ENCODE assay signal across 20 cellular contexts in genomic region chr9:88372103-88372694, GRCh38. TPM values are rescaled to one million over a fixed set of nuclear protein-coding genes. Genes with fewer than 3 reads are reported as not detected.
DNase-seq lines count a peak whose midpoint lies in the region; ATAC-seq and TF ChIP-seq lines count a peak whose summit lies in the region.
"Had no signal": no experiment of that assay in that cellular context is flagged by ENCODE, and none has a peak within 500 bp of the region (broad histone marks: within the 10 kb centered on the region; RNA-seq: fewer than 3 reads in every experiment).

No MANE protein-coding gene starts in this region.

- H3K79me2 ChIP-seq in GM23338 (replicated peaks; ENCODE audit: insufficient read depth) (no peaks in the 10 kb centered on the region), PC-3 (ENCODE audit: low read length) (no peaks in the 10 kb centered on the region), osteoblast (ENCODE audit: insufficient read depth, low read length) (no peaks in the 10 kb centered on the region)

- peaks cover 15% of the 10 kb centered on the region for H3K36me3 Mint-ChIP-seq in GM23338 (ENCODE audit: low read depth)

- no peak overlapping the region for H3K4me3 Mint-ChIP-seq in GM23338
- H3K4me3 Mint-ChIP-seq: CD4-positive, alpha-beta memory T cell had no signal

- intact Hi-C loops in PC-3 (cut with micrococcal nuclease) (no loop called here), posterior cingulate gyrus (cut with DNase I) (no loop called here)

- no peak overlapping the region for H3K27ac Mint-ChIP-seq in GM23338
- H3K27ac Mint-ChIP-seq: CD4-positive, alpha-beta memory T cell had no signal

- POLR2A ChIA-PET in PC-3 (lab: Charles Lee; ENCODE audit: unreplicated experiment), result no interaction called here

- H3K27me3 ChIP-seq in GM23338 (ENCODE audit: insufficient read depth), result no peaks in the 10 kb centered on the region
- no peaks in the 10 kb centered on the region for H3K27me3 ChIP-seq in PC-3 (ENCODE audit: low read length)
- no peaks in the 10 kb centered on the region for H3K27me3 ChIP-seq in foreskin keratinocyte
- no peaks in the 10 kb centered on the region for H3K27me3 ChIP-seq in osteoblast (ENCODE audit: insufficient read depth, low read length)
- H3K27me3 ChIP-seq: BE2C, MG63, Peyer's patch had no signal

- no peak for ATAC-seq in GM23338
- peak; percentile 37; the same call in 1 of the 2 replicates for ATAC-seq in PC-3
- ATAC-seq in foreskin keratinocyte, result peak; percentile 42
- ATAC-seq in GM21786 (IDR thresholded peaks at IDR 0.05; ENCODE audit: unreplicated experiment), result no peak
- ATAC-seq: K562 had no signal

- DNase-seq in GM23338 (ENCODE audit: low spot score), result no peak
- DNase-seq in PC-3, result peak; percentile 35
- peak in 1 of 2 donors; percentile 41 for DNase-seq in foreskin keratinocyte
- no peak for DNase-seq in osteoblast (ENCODE audit: insufficient read length, low spot score, missing footprints)
- no peak for DNase-seq in GM20000 (ENCODE audit: low spot score)
- DNase-seq in posterior cingulate gyrus, result no peak
- DNase-seq: BE2C; CD4-positive, alpha-beta memory T cell; DMS79 treated with DMSO at 0.1 percent for 48 hours; HCEC 1CT; MG63; NCI-H1105; NCI-H1694 treated with DMSO at 0.1 percent for 48 hours; NCI-H446 treated with DMSO at 0.1 percent for 48 hours; NCI-H774; Peyer's patch; SHP77 treated with DMSO at 0.1 percent for 48 hours had no signal

- H3K9me3 Mint-ChIP-seq in GM23338, result peaks cover 35% of the 10 kb centered on the region

- H4K20me1 ChIP-seq in GM23338 (replicated peaks; ENCODE audit: insufficient read depth), result no peaks in the 10 kb centered on the region
- no peaks in the 10 kb centered on the region for H4K20me1 ChIP-seq in PC-3 (ENCODE audit: low read length)
- H4K20me1 ChIP-seq in osteoblast (ENCODE audit: insufficient read depth, low read length), result no peaks in the 10 kb centered on the region

- H3K4me2 ChIP-seq in GM23338 (no peak overlapping the region), PC-3 (ENCODE audit: low read length) (no peak overlapping the region), osteoblast (ENCODE audit: insufficient read depth, low read length) (no peak overlapping the region)

- H3K4me1 ChIP-seq in GM23338 (ENCODE audit: insufficient read depth) (0 out of 2 replicates have a peak, but pooled peaks cover 6% of the 10 kb centered on the region), PC-3 (ENCODE audit: insufficient read depth, low read length) (peaks cover 6% of the 10 kb centered on the region; the same call in 1 of the 2 replicates), foreskin keratinocyte (peaks cover 3% of the 10 kb centered on the region), osteoblast (ENCODE audit: insufficient read depth, low read length) (no peaks in the 10 kb centered on the region)
- H3K4me1 ChIP-seq: BE2C, Peyer's patch had no signal

- TF ChIP-seq CTCF in GM23338 (conservative IDR thresholded peaks at IDR 0.05; ENCODE audit: low read depth in 2 of 2), result no peak
- TF ChIP-seq CTCF in PC-3 (conservative IDR thresholded peaks at IDR 0.05; ENCODE audit: low read depth, low read length), result no peak
- TF ChIP-seq CTCF in foreskin keratinocyte (conservative IDR thresholded peaks at IDR 0.05), result no peak
- TF ChIP-seq CTCF in osteoblast (IDR thresholded peaks at IDR 0.05; ENCODE audit: extremely low read depth, low read depth, low read length), result no peak
- TF ChIP-seq CTCF in GM20000 (IDR thresholded peaks at IDR 0.05; ENCODE audit: extremely low read depth, missing control alignments), result no peak

- H3K4me1 Mint-ChIP-seq in GM23338, result peaks cover 4% of the 10 kb centered on the region; the same call in 2 of the 3 replicates
- H3K4me1 Mint-ChIP-seq: CD4-positive, alpha-beta memory T cell had no signal

- H3K27ac ChIP-seq in GM23338 (ENCODE audit: low read depth) (no peak overlapping the region), PC-3 (ENCODE audit: low read length) (no peak overlapping the region), foreskin keratinocyte (no peak overlapping the region), osteoblast (ENCODE audit: low read depth, low read length) (no peak overlapping the region)
- H3K27ac ChIP-seq: HL-60, Peyer's patch had no signal

- H3K9me2 ChIP-seq in GM23338 (ENCODE audit: insufficient read depth) (no peaks in the 10 kb centered on the region), PC-3 (replicated peaks; ENCODE audit: low read length) (no peaks in the 10 kb centered on the region)

- H3K4me3 ChIP-seq in GM23338 (no peak overlapping the region), PC-3 (ENCODE audit: low read length) (no peak overlapping the region), osteoblast (ENCODE audit: insufficient read depth, low read length) (no peak overlapping the region)
- H3K4me3 ChIP-seq: K562, MG63, Peyer's patch had no signal

- H3K36me3 ChIP-seq in GM23338 (ENCODE audit: insufficient read depth), result no peaks in the 10 kb centered on the region; the same call in 1 of the 2 replicates
- H3K36me3 ChIP-seq in PC-3 (ENCODE audit: low read depth, low read length), result no peaks in the 10 kb centered on the region
- no peaks in the 10 kb centered on the region for H3K36me3 ChIP-seq in osteoblast (ENCODE audit: insufficient read depth, low read length)
- H3K36me3 ChIP-seq: BE2C, MG63, Peyer's patch had no signal

- CTCF ChIA-PET in PC-3 (lab: Charles Lee), result no interaction called here

- no peaks in the 10 kb centered on the region for H3K9me3 ChIP-seq in PC-3 (ENCODE audit: low read length)
- no peaks in the 10 kb centered on the region for H3K9me3 ChIP-seq in osteoblast (ENCODE audit: low read depth, low read length)
- H3K9me3 ChIP-seq: BE2C had no signal

- BruUV-seq in PC-3 (replicated peaks; lab: Mats Ljungman, UMichigan), result no TSS peak

- H3F3A ChIP-seq in GM23338 (replicated peaks; ENCODE audit: low read depth) (no peaks in the 10 kb centered on the region), PC-3 (ENCODE audit: low read length, unreplicated experiment) (no peaks in the 10 kb centered on the region)

- no peaks in the 10 kb centered on the region for H3K27me3 Mint-ChIP-seq in GM23338 (ENCODE audit: insufficient read depth, low read depth, poor library complexity)

- H2AFZ ChIP-seq in GM23338, result peak overlapping the region; percentile 87; the same call in 1 of the 2 replicates
- H2AFZ ChIP-seq in PC-3 (ENCODE audit: low read length), result no peak overlapping the region
- H2AFZ ChIP-seq in osteoblast (ENCODE audit: low read length), result peak overlapping the region; percentile 47

- H3K9ac ChIP-seq in PC-3 (ENCODE audit: low read length), result no peak overlapping the region

TF ChIP-seq in GM23338, 12 proteins besides CTCF, POLR2A, EP300 and RAD21 (continues in another document):
- TF ChIP-seq EZH2phosphoT487 (IDR thresholded peaks at IDR 0.05; ENCODE audit: unreplicated experiment), result no peak
- no peak for TF ChIP-seq REST (IDR thresholded peaks at IDR 0.05; ENCODE audit: unreplicated experiment)
- no peak for TF ChIP-seq JUNB (IDR thresholded peaks at IDR 0.05; ENCODE audit: unreplicated experiment)
- TF ChIP-seq ETS1 (IDR thresholded peaks at IDR 0.05), result no peak
- TF ChIP-seq CREB1 (CRISPR knock-in tag; IDR thresholded peaks at IDR 0.05; ENCODE audit: low read depth), result no peak
- TF ChIP-seq ZNF331 (CRISPR knock-in tag; IDR thresholded peaks at IDR 0.05; ENCODE audit: low read depth), result no peak

RNA-seq across cellular contexts. Expression of gene SPIN1, which starts 16.0 kb away (rescaled TPM):
- total RNA-seq in GM23338 (2014; rRNA removed; shearing (Covaris generic)), result 144 and 158 TPM in 2 replicates
- polyA plus RNA-seq in GM23338 (2016; fragmentation: Nextera tagmentation; extraction: Ambion mirVana) (48.6 and 49.0 TPM in 2 replicates), foreskin keratinocyte (14.1 and 17.8 TPM in 2 replicates)
- total RNA-seq in PC-3 (2014; rRNA removed) (37.9 and 46.2 TPM in 2 replicates), foreskin keratinocyte (62.4 and 65.4 TPM in 2 replicates), osteoblast (159 and 162 TPM in 2 replicates)

Comparison
In these comparisons a context has a peak if more than half of its experiments do, and no peak if none do; other contexts are left out.
1. ATAC-seq: peak in PC-3 (single experiment) and foreskin keratinocyte (single experiment); none in GM23338 (single experiment) and GM21786 (single experiment).